Comparison of ENCODE assay signal across 8 cellular contexts in genomic region chr14:101843665-101844064, GRCh38.
DNase-seq lines count a peak whose midpoint lies in the region; ATAC-seq and TF ChIP-seq lines count a peak whose summit lies in the region.

No MANE protein-coding gene starts in this region.

- H3K36me3 ChIP-seq in heart left ventricle (peaks cover 0 to 22% (median 0%) of the 10 kb centered on the region in 9 donors), gastroesophageal sphincter (peaks cover 0 to 10% of the 10 kb centered on the region in 2 donors), prostate gland (no peaks in the 10 kb centered on the region)

- DNase-seq in heart left ventricle (no peak), left cardiac atrium (no peak), posterior cingulate gyrus (no peak), NCI-H2227 treated with DMSO at 0.1 percent for 48 hours (lab: John Stamatoyannopoulos, UW) (no peak), prostate gland (ENCODE audit: low spot score) (no peak)
- peak; percentile 50 to 52 for DNase-seq in activated CD4-positive, alpha-beta T cell treated with anti-CD3 and anti-CD28 coated beads, Interleukin-2, amount 50 U/mL, for 4 hours

- H3K9me3 ChIP-seq in heart left ventricle (no peaks in the 10 kb centered on the region), gastroesophageal sphincter (no peaks in the 10 kb centered on the region), prostate gland (no peaks in the 10 kb centered on the region)

- 63 to 70% (median 66%) methylated on average over 7 of the region's 7 CpGs for WGBS in heart left ventricle, 4 donors
- WGBS in gastroesophageal sphincter (ENCODE audit: low coverage in 1 of 2), 2 donors: 55 to 77% methylated on average over 2 to 7 of the region's 7 CpGs
- 78% methylated on average over 7 of the region's 7 CpGs for WGBS in prostate gland

- H3K4me3 ChIP-seq in heart left ventricle: no peak overlapping the region
- no peak overlapping the region for H3K4me3 ChIP-seq in gastroesophageal sphincter
- no peak overlapping the region for H3K4me3 ChIP-seq in prostate gland

- intact Hi-C loops in heart left ventricle (cut with DNase I) (loop anchor here in 2 of 10 donors (10.0 kb wide), 2 partner anchors 69 to 139 kb away; no protein-coding TSS in a partner anchor), left cardiac atrium (cut with DNase I) (no loop called here), posterior cingulate gyrus (cut with DNase I) (loop anchor here (10.0 kb wide), 1 partner anchor 69 kb away; no protein-coding TSS in a partner anchor), prostate gland (cut with DNase I) (no loop called here)

- peak in 2 of 4 donors; percentile 11 to 31 for ATAC-seq in heart left ventricle
- no peak for ATAC-seq in left cardiac atrium
- ATAC-seq in HG03354 (IDR thresholded peaks at IDR 0.05; ENCODE audit: poor library complexity, severe bottlenecking, unreplicated experiment): peak; percentile 66
- ATAC-seq in gastroesophageal sphincter: no peak

- H3K4me1 ChIP-seq in heart left ventricle (peaks cover 2 to 66% (median 45%) of the 10 kb centered on the region in 12 donors), gastroesophageal sphincter (peaks cover 0 to 56% (median 0%) of the 10 kb centered on the region in 3 donors), prostate gland (replicated peaks) (no peaks in the 10 kb centered on the region)

- H3K27ac ChIP-seq in heart left ventricle (peak overlapping the region in 9 of 12 donors; percentile 5 to 68 (median 39)), gastroesophageal sphincter (no peak overlapping the region), prostate gland (no peak overlapping the region)

- no peak for TF ChIP-seq EP300 in gastroesophageal sphincter (IDR thresholded peaks at IDR 0.05)

- H3K27me3 ChIP-seq in heart left ventricle: no peaks in the 10 kb centered on the region
- H3K27me3 ChIP-seq in gastroesophageal sphincter: no peaks in the 10 kb centered on the region
- H3K27me3 ChIP-seq in prostate gland (replicated peaks; ENCODE audit: insufficient read depth): no peaks in the 10 kb centered on the region

- TF ChIP-seq CTCF in heart left ventricle (IDR thresholded peaks at IDR 0.05): peak in 9 of 12 donors; percentile 13 to 35 (median 24)
- peak in 3 of 4 experiments; percentile 38 to 42 (median 41) for TF ChIP-seq CTCF in gastroesophageal sphincter (IDR thresholded peaks at IDR 0.05)
- TF ChIP-seq CTCF in prostate gland (IDR thresholded peaks at IDR 0.05): peak in 1 of 4 experiments; percentile 25

- TF ChIP-seq POLR2A in heart left ventricle (IDR thresholded peaks at IDR 0.05) (no peak), gastroesophageal sphincter (IDR thresholded peaks at IDR 0.05) (no peak), prostate gland (IDR thresholded peaks at IDR 0.05) (no peak)

Comparison
In these comparisons a context has a peak if more than half of its experiments do, and no peak if none do; other contexts are left out.
1. DNase-seq: peak in activated CD4-positive, alpha-beta T cell treated with anti-CD3 and anti-CD28 coated beads, Interleukin-2, amount 50 U/mL, for 4 hours (2 of 2); none in heart left ventricle (0 of 5), left cardiac atrium (single experiment), posterior cingulate gyrus (0 of 10), NCI-H2227 treated with DMSO at 0.1 percent for 48 hours (single experiment) and prostate gland (single experiment).
2. H3K27ac ChIP-seq: peak in heart left ventricle (9 of 12); none in gastroesophageal sphincter (0 of 4) and prostate gland (0 of 2).